20 cellular contexts compared by ENCODE assay signal in genomic region chr22:48450188-48450825, GRCh38.
"Had no signal": no experiment of that assay in that cellular context is flagged by ENCODE, and none has a peak within 500 bp of the region (broad histone marks: within the 10 kb centered on the region; RNA-seq: fewer than 3 reads in every experiment).

No MANE protein-coding gene starts in this region.

- H3K27ac ChIP-seq: esophagus squamous epithelium, psoas muscle, right lobe of liver, testis had no signal

- H3K27me3 ChIP-seq: right lobe of liver, testis had no signal

- H3K4me2 ChIP-seq: smooth muscle cell had no signal

- ATAC-seq: activated CD8-positive, alpha-beta T cell treated with anti-CD3 and anti-CD28 coated beads, Interleukin-2, amount 10 ng/mL, durations not matched to agents 7 days and 5 days; right lobe of liver; stimulated activated naive CD8-positive, alpha-beta T cell treated with anti-CD3 and anti-CD28 coated beads, Interleukin-15, amount 100 ng/mL, for 72 hours had no signal

- H3K4me3 ChIP-seq: esophagus squamous epithelium, psoas muscle, right lobe of liver, smooth muscle cell, testis had no signal

- H3K4me1 ChIP-seq: esophagus squamous epithelium, psoas muscle, right lobe of liver, testis had no signal

- H3K9me3 ChIP-seq: esophagus squamous epithelium, psoas muscle, right lobe of liver, testis had no signal

- H3K36me3 ChIP-seq: esophagus squamous epithelium, right lobe of liver had no signal

- DNase-seq: activated B cell treated with CpG ODN at 0.5 μM for 24 hours; activated CD4-positive, alpha-beta T cell treated with anti-CD3 and anti-CD28 coated beads, Interleukin-2, amount 10 ng/mL, durations not matched to agents 24 days and 14 days; activated CD8-positive, alpha-beta memory T cell treated with anti-CD3 and anti-CD28 coated beads, Interleukin-2, amount 50 U/mL, for 4 hours; activated CD8-positive, alpha-beta T cell treated with anti-CD3 and anti-CD28 coated beads, Interleukin-2, amount 10 ng/mL, durations not matched to agents 7 days and 5 days; activated gamma-delta T cell treated with Interleukin-2 at 50 U/mL for 16 hours; activated T-cell treated with anti-CD3 and anti-CD28 coated beads, Interleukin-2, amount 50 U/mL, for 48 hours; amniotic stem cell; central memory CD4-positive, alpha-beta T cell; cortex of kidney; effector CD4-positive, alpha-beta T cell; esophagus squamous epithelium; glutamatergic neuron; hypothalamus; occipital lobe; psoas muscle; stimulated activated naive CD8-positive, alpha-beta T cell treated with anti-CD3 and anti-CD28 coated beads, Interleukin-15, amount 100 ng/mL, for 72 hours; T-helper 2 cell; testis had no signal
